In genomic region chr17:28622186-28622585, GRCh38 we compare ENCODE assay signal across 20 cellular contexts. TPM values are rescaled to one million over a fixed set of nuclear protein-coding genes. Genes with fewer than 3 reads are reported as not detected.
A peak's percentile ranks its signal among the peaks of the same experiment; 100 is the strongest.
DNase-seq lines count a peak whose midpoint lies in the region; ATAC-seq, FAIRE-seq and TF ChIP-seq lines count a peak whose summit lies in the region.
"Had no signal": no experiment of that assay in that cellular context is flagged by ENCODE, and none has a peak within 500 bp of the region (broad histone marks: within the 10 kb centered on the region; RNA-seq: fewer than 3 reads in every experiment).

No MANE protein-coding gene starts in this region.

- TF ChIP-seq CTCF in D721Med (IDR thresholded peaks at IDR 0.05; ENCODE audit: insufficient read depth, missing control alignments) (no peak), osteocyte (IDR thresholded peaks at IDR 0.05) (no peak), left ventricle myocardium inferior (IDR thresholded peaks at IDR 0.05; ENCODE audit: borderline replicate concordance) (no peak)

- H3K4me3 Mint-ChIP-seq in activated T-helper 17 cell treated with anti-CD3 and anti-CD28 coated beads, Interleukin-2, amount 50 U/mL, for 72 hours: no peak overlapping the region
- no peak overlapping the region for H3K4me3 Mint-ChIP-seq in osteocyte (ENCODE audit: unreplicated experiment)
- H3K4me3 Mint-ChIP-seq: CD4-positive, CD25-positive, alpha-beta regulatory T cell; CD8-positive, alpha-beta memory T cell had no signal

- DNase-seq in D341Med (ENCODE audit: low spot score) (peak; percentile 61), D721Med (ENCODE audit: insufficient read length, low spot score) (peak; percentile 77), NCI-H524 treated with DMSO at 0.1 percent for 48 hours (lab: John Stamatoyannopoulos, UW) (peak; percentile 100), osteocyte (ENCODE audit: extremely low spot score, unreplicated experiment) (no peak), left ventricle myocardium inferior (no peak)
- DNase-seq: ACHN; BE2C; C1 segment of cervical spinal cord; CD4-positive, CD25-positive, alpha-beta regulatory T cell; CD8-positive, alpha-beta memory T cell; COR-L47; DMS79 treated with DMSO at 0.1 percent for 48 hours; GF-D8; GM23248 had no signal

- peak overlapping the region; percentile 10 for H3K27ac Mint-ChIP-seq in activated T-helper 17 cell treated with anti-CD3 and anti-CD28 coated beads, Interleukin-2, amount 50 U/mL, for 72 hours
- H3K27ac Mint-ChIP-seq in osteocyte (ENCODE audit: unreplicated experiment): no peak overlapping the region

- intact Hi-C loops in left ventricle myocardium inferior (cut with micrococcal nuclease): no loop called here

- H3K4me1 Mint-ChIP-seq in activated T-helper 17 cell treated with anti-CD3 and anti-CD28 coated beads, Interleukin-2, amount 50 U/mL, for 72 hours: peaks cover 10% of the 10 kb centered on the region
- no peaks in the 10 kb centered on the region for H3K4me1 Mint-ChIP-seq in osteocyte (ENCODE audit: unreplicated experiment)

- peaks cover 16% of the 10 kb centered on the region for H3K4me1 ChIP-seq in left ventricle myocardium inferior
- H3K4me1 ChIP-seq: BE2C, HAP-1 had no signal

- H3K27me3 ChIP-seq in left ventricle myocardium inferior (ENCODE audit: low read depth): no peaks in the 10 kb centered on the region
- H3K27me3 ChIP-seq: BE2C had no signal

- H3K36me3 Mint-ChIP-seq in activated T-helper 17 cell treated with anti-CD3 and anti-CD28 coated beads, Interleukin-2, amount 50 U/mL, for 72 hours (ENCODE audit: low read depth): peaks cover 100% of the 10 kb centered on the region
- peaks cover 54% of the 10 kb centered on the region for H3K36me3 Mint-ChIP-seq in osteocyte (ENCODE audit: unreplicated experiment)

- no peaks in the 10 kb centered on the region for H3K27me3 Mint-ChIP-seq in activated T-helper 17 cell treated with anti-CD3 and anti-CD28 coated beads, Interleukin-2, amount 50 U/mL, for 72 hours
- no peaks in the 10 kb centered on the region for H3K27me3 Mint-ChIP-seq in osteocyte (ENCODE audit: unreplicated experiment)
- H3K27me3 Mint-ChIP-seq: CD4-positive, CD25-positive, alpha-beta regulatory T cell had no signal

- no peak for ATAC-seq in activated T-helper 17 cell treated with anti-CD3 and anti-CD28 coated beads, Interleukin-2, amount 50 U/mL, for 72 hours (replicated peaks)
- ATAC-seq in GM21381 (IDR thresholded peaks at IDR 0.05; ENCODE audit: unreplicated experiment): no peak
- no peak for ATAC-seq in HG02588 (IDR thresholded peaks at IDR 0.05; ENCODE audit: unreplicated experiment)

- H3K9me3 Mint-ChIP-seq in activated T-helper 17 cell treated with anti-CD3 and anti-CD28 coated beads, Interleukin-2, amount 50 U/mL, for 72 hours: no peaks in the 10 kb centered on the region
- no peaks in the 10 kb centered on the region for H3K9me3 Mint-ChIP-seq in osteocyte (ENCODE audit: unreplicated experiment)
- H3K9me3 Mint-ChIP-seq: CD4-positive, CD25-positive, alpha-beta regulatory T cell; CD8-positive, alpha-beta memory T cell had no signal

- H3K4me3 ChIP-seq in left ventricle myocardium inferior: no peak overlapping the region
- H3K4me3 ChIP-seq: GM23248, HAP-1 had no signal

- no peaks in the 10 kb centered on the region for H3K9me3 ChIP-seq in left ventricle myocardium inferior (replicated peaks)
- H3K9me3 ChIP-seq: BE2C, HAP-1 had no signal

- H3K27ac ChIP-seq in left ventricle myocardium inferior (replicated peaks): no peak overlapping the region
- H3K27ac ChIP-seq: GM23248, HL-60 had no signal

- H3K36me3 ChIP-seq in left ventricle myocardium inferior: peaks cover 88% of the 10 kb centered on the region

- FAIRE-seq in D721Med (lab: Jason Lieb, UNC): peak; percentile 93
- FAIRE-seq: A204.1 had no signal

RNA-seq across cellular contexts. Expression of gene RSKR, which starts 8.2 kb away (rescaled TPM):
- 10 to 100 TPM; 25.5 to 36.3 TPM for total RNA-seq in activated T-helper 17 cell treated with anti-CD3 and anti-CD28 coated beads, Interleukin-2, amount 50 U/mL, for 72 hours
- 7.9 and 10.3 TPM in 2 replicates for total RNA-seq in osteocyte
- 6.7 TPM for total RNA-seq in left ventricle myocardium inferior

RNA-seq across cellular contexts. Expression of gene BLTP2, which starts 22.8 kb away (rescaled TPM):
- 100 to 1,000 TPM; 134 to 226 TPM for total RNA-seq in activated T-helper 17 cell treated with anti-CD3 and anti-CD28 coated beads, Interleukin-2, amount 50 U/mL, for 72 hours
- 159 and 173 TPM in 2 replicates for total RNA-seq in osteocyte
- 71.3 TPM for total RNA-seq in left ventricle myocardium inferior

RNA-seq across cellular contexts. Expression of gene SPAG5, which starts 23.4 kb away (rescaled TPM):
- 100 to 1,000 TPM; 140 to 195 TPM for total RNA-seq in activated T-helper 17 cell treated with anti-CD3 and anti-CD28 coated beads, Interleukin-2, amount 50 U/mL, for 72 hours
- total RNA-seq in osteocyte (15.2 and 15.6 TPM in 2 replicates), left ventricle myocardium inferior (1.0 TPM)

RNA-seq across cellular contexts. Expression of gene SDF2, which starts 39.5 kb away (rescaled TPM):
- total RNA-seq in activated T-helper 17 cell treated with anti-CD3 and anti-CD28 coated beads, Interleukin-2, amount 50 U/mL, for 72 hours: 10 to 100 TPM; 48.3 to 48.6 TPM
- total RNA-seq in osteocyte: 71.0 and 73.0 TPM in 2 replicates
- 34.0 TPM for total RNA-seq in left ventricle myocardium inferior

RNA-seq across cellular contexts. Expression of gene SUPT6H, which starts 39.8 kb away (rescaled TPM):
- total RNA-seq in activated T-helper 17 cell treated with anti-CD3 and anti-CD28 coated beads, Interleukin-2, amount 50 U/mL, for 72 hours: 10 to 100 TPM; 80.2 to 89.1 TPM
- total RNA-seq in osteocyte (91.2 and 92.0 TPM in 2 replicates), left ventricle myocardium inferior (44.8 TPM)

Comparison
In these comparisons a context has a peak if more than half of its experiments do, and no peak if none do; other contexts are left out.
1. DNase-seq: peak in D341Med (single experiment), D721Med (single experiment) and NCI-H524 treated with DMSO at 0.1 percent for 48 hours (single experiment); none in osteocyte (single experiment) and left ventricle myocardium inferior (single experiment).